In genomic region chr13:46726347-46726746, GRCh38 we compare ENCODE assay signal across 24 cellular contexts.
"Had no signal": no experiment of that assay in that cellular context is flagged by ENCODE, and none has a peak within 500 bp of the region (broad histone marks: within the 10 kb centered on the region; RNA-seq: fewer than 3 reads in every experiment).

No MANE protein-coding gene starts in this region.

- H3K27ac Mint-ChIP-seq: activated naive CD4-positive, alpha-beta T cell treated with anti-CD3 and anti-CD28 coated beads for 36 hours; activated naive CD8-positive, alpha-beta T cell treated with anti-CD3 and anti-CD28 coated beads for 36 hours; activated T-helper 1 cell treated with anti-CD3 and anti-CD28 coated beads, Interleukin-12 subunit alpha, Interleukin-12 subunit beta, Interleukin-2, Interleukin-4 antibody, amounts not matched to agents 30 ng/mL and 10 ng/mL and 1 ng/mL, durations not matched to agents 14 hours and 24 hours and 36 hours; neural progenitor cell; stimulated activated memory B cell treated with anti-CD40 and anti-IgM and Interleukin-4, amounts not matched to agents 10 μg/mL and 1 μg/mL and 100 μg/mL, for 72 hours had no signal

- H3K4me1 Mint-ChIP-seq: neural progenitor cell; stimulated activated memory B cell treated with anti-CD40 and anti-IgM and Interleukin-4, amounts not matched to agents 10 μg/mL and 1 μg/mL and 100 μg/mL, for 72 hours had no signal

- DNase-seq: activated CD4-positive, alpha-beta T cell treated with anti-CD3 and anti-CD28 coated beads for 4 hours; activated effector memory CD4-positive, alpha-beta T cell treated with anti-CD3 and anti-CD28 coated beads, Interleukin-2, amount 50 U/mL, for 16 hours; activated naive CD4-positive, alpha-beta T cell treated with anti-CD3 and anti-CD28 coated beads for 36 hours; activated naive CD8-positive, alpha-beta T cell treated with anti-CD3 and anti-CD28 coated beads for 36 hours; activated T-cell treated with anti-CD3 and anti-CD28 coated beads, Interleukin-2, amount 50 U/mL, for 1 hour; amniotic stem cell; caudate nucleus; foreskin keratinocyte; heart right ventricle; left lung; lower lobe of right lung; mucosa of descending colon; occipital lobe; psoas muscle; sigmoid colon; small intestine; stimulated activated CD4-positive, alpha-beta T cell treated with anti-CD3 and anti-CD28 coated beads, Interleukin-4, amount 100 ng/mL, for 24 hours; T-helper 9 cell; tibial artery had no signal

- H3K27me3 Mint-ChIP-seq: activated naive CD8-positive, alpha-beta T cell treated with anti-CD3 and anti-CD28 coated beads for 36 hours; stimulated activated memory B cell treated with anti-CD40 and anti-IgM and Interleukin-4, amounts not matched to agents 10 μg/mL and 1 μg/mL and 100 μg/mL, for 72 hours had no signal

- H3K9me3 Mint-ChIP-seq: activated naive CD4-positive, alpha-beta T cell treated with anti-CD3 and anti-CD28 coated beads for 36 hours; activated naive CD8-positive, alpha-beta T cell treated with anti-CD3 and anti-CD28 coated beads for 36 hours; activated T-helper 1 cell treated with anti-CD3 and anti-CD28 coated beads, Interleukin-12 subunit alpha, Interleukin-12 subunit beta, Interleukin-2, Interleukin-4 antibody, amounts not matched to agents 30 ng/mL and 10 ng/mL and 1 ng/mL, durations not matched to agents 14 hours and 24 hours and 36 hours; neural progenitor cell; stimulated activated memory B cell treated with anti-CD40 and anti-IgM and Interleukin-4, amounts not matched to agents 10 μg/mL and 1 μg/mL and 100 μg/mL, for 72 hours had no signal

- H3K4me3 Mint-ChIP-seq: activated naive CD4-positive, alpha-beta T cell treated with anti-CD3 and anti-CD28 coated beads for 36 hours; activated naive CD8-positive, alpha-beta T cell treated with anti-CD3 and anti-CD28 coated beads for 36 hours; activated T-helper 1 cell treated with anti-CD3 and anti-CD28 coated beads, Interleukin-12 subunit alpha, Interleukin-12 subunit beta, Interleukin-2, Interleukin-4 antibody, amounts not matched to agents 30 ng/mL and 10 ng/mL and 1 ng/mL, durations not matched to agents 14 hours and 24 hours and 36 hours; neural progenitor cell; stimulated activated memory B cell treated with anti-CD40 and anti-IgM and Interleukin-4, amounts not matched to agents 10 μg/mL and 1 μg/mL and 100 μg/mL, for 72 hours had no signal

- ATAC-seq: foreskin keratinocyte; lower lobe of right lung; mucosa of descending colon; psoas muscle; stimulated activated memory B cell treated with anti-CD40 and anti-IgM and Interleukin-4, amounts not matched to agents 10 μg/mL and 1 μg/mL and 100 μg/mL, for 72 hours had no signal

- FAIRE-seq: islet of Langerhans, small intestine, TTC549 had no signal
